Comparison of ENCODE assay signal across 1 cellular context in genomic region chr19:38852231-38853044, GRCh38.
TF ChIP-seq lines count a peak whose summit lies in the region.

No MANE protein-coding gene starts in this region.

TF ChIP-seq in GM12878, 131 proteins besides CTCF, POLR2A, EP300 and RAD21 (continues in another document):
- TF ChIP-seq ZBED1 (IDR thresholded peaks at IDR 0.05; ENCODE audit: borderline replicate concordance) = no peak
- TF ChIP-seq E2F4 (IDR thresholded peaks at IDR 0.05; ENCODE audit: low read depth, low read length) = no peak
- no peak for TF ChIP-seq KAT2A (conservative IDR thresholded peaks at IDR 0.05; ENCODE audit: control insufficient read depth, low read depth, low read length)
- no peak for TF ChIP-seq BMI1 (IDR thresholded peaks at IDR 0.05; ENCODE audit: borderline replicate concordance)
- TF ChIP-seq NRF1 (conservative IDR thresholded peaks at IDR 0.05; ENCODE audit: low read depth, low read length) = no peak
- peak; percentile 32; the same call in 1 of the 2 replicates for TF ChIP-seq BACH1 (IDR thresholded peaks at IDR 0.05; ENCODE audit: borderline replicate concordance)
- TF ChIP-seq RFX5 (IDR thresholded peaks at IDR 0.05; ENCODE audit: low read depth, low read length) = no peak
- peak; percentile 40; the same call in 1 of the 2 replicates for TF ChIP-seq MTA2 (IDR thresholded peaks at IDR 0.05; ENCODE audit: low read depth)
- no peak for TF ChIP-seq KDM1A (IDR thresholded peaks at IDR 0.05; ENCODE audit: borderline replicate concordance)
- TF ChIP-seq ZSCAN29 (IDR thresholded peaks at IDR 0.05) = no peak
- no peak for TF ChIP-seq NR2C1 (IDR thresholded peaks at IDR 0.05)
- no peak; the same call in 1 of the 2 replicates for TF ChIP-seq TARDBP (IDR thresholded peaks at IDR 0.05; ENCODE audit: borderline replicate concordance)
- TF ChIP-seq TAF1 (IDR thresholded peaks at IDR 0.05; ENCODE audit: borderline replicate concordance, low read depth, low read length) = peak; percentile 40; the same call in 1 of the 2 replicates
- TF ChIP-seq POU2F2 (IDR thresholded peaks at IDR 0.05; ENCODE audit: borderline replicate concordance, low read depth, low read length) = 0 out of 3 replicates have a peak, but pooled peaks have one; percentile 21
- TF ChIP-seq RAD51 (IDR thresholded peaks at IDR 0.05) = no peak
- no peak for TF ChIP-seq SREBF2 (IDR thresholded peaks at IDR 0.05; ENCODE audit: low read length)
- peak; percentile 34; the same call in 1 of the 2 replicates for TF ChIP-seq MAX (IDR thresholded peaks at IDR 0.05; ENCODE audit: low read depth, low read length)
- no peak for TF ChIP-seq USF1 (IDR thresholded peaks at IDR 0.05; ENCODE audit: borderline replicate concordance, extremely low read length, insufficient read depth, low read depth, low read length)
- peak; percentile 52; the same call in 1 of the 2 replicates for TF ChIP-seq NBN (IDR thresholded peaks at IDR 0.05)
- no peak for TF ChIP-seq ZBTB40 (IDR thresholded peaks at IDR 0.05; ENCODE audit: borderline replicate concordance)
- peak; percentile 78 for TF ChIP-seq POLR2AphosphoS5 (IDR thresholded peaks at IDR 0.05; ENCODE audit: low read length)
- TF ChIP-seq SIX5 (IDR thresholded peaks at IDR 0.05; ENCODE audit: low read depth, low read length, severe bottlenecking) = no peak
- no peak for TF ChIP-seq ZNF24 (IDR thresholded peaks at IDR 0.05)
- TF ChIP-seq E4F1 (IDR thresholded peaks at IDR 0.05; ENCODE audit: borderline replicate concordance, partially characterized antibody) = no peak
- no peak for TF ChIP-seq GABPA (IDR thresholded peaks at IDR 0.05; ENCODE audit: low read depth)
- no peak for TF ChIP-seq JUND (IDR thresholded peaks at IDR 0.05; ENCODE audit: low read depth, low read length)
- no peak for TF ChIP-seq IRF3 (IDR thresholded peaks at IDR 0.05)
- TF ChIP-seq ESRRA (IDR thresholded peaks at IDR 0.05; ENCODE audit: low read length) = no peak
- no peak for TF ChIP-seq ZNF622 (IDR thresholded peaks at IDR 0.05)
- TF ChIP-seq RB1 (IDR thresholded peaks at IDR 0.05; ENCODE audit: borderline replicate concordance) = no peak
- TF ChIP-seq MLLT1 (IDR thresholded peaks at IDR 0.05) = peak; percentile 10; the same call in 1 of the 2 replicates
- TF ChIP-seq IKZF2 (IDR thresholded peaks at IDR 0.05) = peak; percentile 51 to 61; a peak in 3 of 4 replicates
- TF ChIP-seq IKZF1 (conservative IDR thresholded peaks at IDR 0.05) = peak; percentile 53; the same call in 1 of the 2 replicates
- TF ChIP-seq TBL1XR1 (IDR thresholded peaks at IDR 0.05; ENCODE audit: low read depth, low read length) = no peak
- no peak for TF ChIP-seq NR2C2 (IDR thresholded peaks at IDR 0.05; ENCODE audit: borderline replicate concordance, control insufficient read depth, insufficient read length, low read depth)
- peak; percentile 33; the same call in 1 of the 2 replicates for TF ChIP-seq DPF2 (IDR thresholded peaks at IDR 0.05)
- no peak for TF ChIP-seq SPI1 (IDR thresholded peaks at IDR 0.05; ENCODE audit: borderline replicate concordance, insufficient read depth, low read depth, low read length)
- TF ChIP-seq ZNF207 (IDR thresholded peaks at IDR 0.05; ENCODE audit: borderline replicate concordance) = no peak
- no peak for TF ChIP-seq CHD4 (IDR thresholded peaks at IDR 0.05)
- TF ChIP-seq ZNF687 (IDR thresholded peaks at IDR 0.05) = peak; percentile 52; the same call in 1 of the 2 replicates
- TF ChIP-seq HDAC2 (IDR thresholded peaks at IDR 0.05) = no peak
- no peak for TF ChIP-seq CUX1 (IDR thresholded peaks at IDR 0.05; ENCODE audit: insufficient replicate concordance, low read depth, low read length)
